ENCODE assay signal across 24 cellular contexts in the genomic region with DNA sequence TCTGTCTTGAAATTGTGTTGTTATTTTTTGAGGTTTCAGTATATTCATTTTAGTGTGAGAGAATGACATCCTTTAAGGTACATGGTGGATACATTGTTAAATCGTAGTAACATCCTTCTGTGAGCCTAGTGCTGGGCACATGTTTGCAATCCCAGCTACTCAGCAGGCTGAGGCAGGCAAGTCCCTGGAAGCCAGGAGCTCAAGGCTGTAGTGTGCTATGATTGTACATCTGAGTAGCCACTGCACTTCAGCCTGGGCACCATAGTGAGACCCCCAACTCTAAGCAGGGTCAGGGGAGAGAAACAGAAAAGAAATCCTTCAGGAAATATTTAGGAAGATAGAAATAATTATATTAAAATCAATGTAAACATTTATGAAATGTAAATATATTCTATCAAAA.
"Had no signal": no experiment of that assay in that cellular context is flagged by ENCODE, and none has a peak within 500 bp of the region (broad histone marks: within the 10 kb centered on the region; RNA-seq: fewer than 3 reads in every experiment).

No MANE protein-coding gene starts in this region.

- H3K9me3 ChIP-seq: MG63, Peyer's patch, SJCRH30 had no signal

- DNase-seq: Karpas-422, KG1, MG63, NCI-H1092, NCI-H1105 treated with DMSO at 0.1 percent for 48 hours, NCI-H1417 treated with DMSO at 0.1 percent for 48 hours, NCI-H146, NCI-H1694 treated with DMSO at 0.1 percent for 48 hours, NCI-H1930, NCI-H2081, NCI-H2107, NCI-H2227 treated with DMSO at 0.1 percent for 48 hours, NCI-H524, NCI-H69, NCI-H774, PC-3, Peyer's patch, SHP77 treated with DMSO at 0.1 percent for 48 hours, SJCRH30, T-helper 1 cell had no signal

- FAIRE-seq: HTR-8/SVneo had no signal

- H3K4me1 ChIP-seq: Peyer's patch, SJCRH30 had no signal

- H3K36me3 ChIP-seq: MG63, Peyer's patch had no signal

- ATAC-seq: PC-3, Right ventricle myocardium inferior, SK-N-SH treated with all-trans-retinoic acid at 6 μM for 48 hours had no signal

- H3K4me3 ChIP-seq: MG63, Peyer's patch, SJCRH30 had no signal

- H3K27me3 ChIP-seq: MG63, Peyer's patch, SJCRH30 had no signal

- H3K27ac ChIP-seq: HL-60, Peyer's patch, SJCRH30 had no signal
